In the genomic region with DNA sequence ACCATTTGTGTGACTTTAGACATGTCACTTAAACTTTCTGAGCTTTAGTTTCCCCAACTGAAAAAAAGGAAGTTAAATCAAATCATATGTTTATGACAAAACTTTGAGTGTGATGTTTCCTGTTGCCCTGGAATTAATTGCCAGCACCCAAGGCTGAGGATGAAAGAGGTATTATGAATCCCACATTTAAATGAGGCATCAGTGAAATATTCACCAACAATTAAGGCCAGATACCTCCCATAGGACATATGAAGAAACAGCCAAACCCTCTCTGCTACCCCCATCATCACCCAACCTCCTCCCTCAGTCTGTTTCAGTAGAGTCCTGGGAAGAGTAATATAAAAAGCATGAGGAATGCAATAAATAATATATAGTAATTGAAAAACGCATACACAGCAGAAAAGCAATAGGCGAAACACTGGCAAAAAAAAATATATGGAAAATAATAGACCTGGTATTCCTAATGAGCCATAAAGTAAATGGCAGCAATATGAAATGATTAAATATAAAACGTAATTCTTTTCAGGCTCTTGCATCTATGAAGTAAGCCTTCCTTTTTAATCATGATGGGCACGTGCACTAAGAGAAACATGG, we compare ENCODE assay signal across 15 cellular contexts.
"Had no signal": no experiment of that assay in that cellular context is flagged by ENCODE, and none has a peak within 500 bp of the region (broad histone marks: within the 10 kb centered on the region; RNA-seq: fewer than 3 reads in every experiment).

No MANE protein-coding gene starts in this region.

- H3K4me3 ChIP-seq: esophagus muscularis mucosa, hepatocyte, left ventricle myocardium inferior, lower lobe of right lung, right atrium auricular region had no signal

- H3K27me3 ChIP-seq: esophagus muscularis mucosa, hepatocyte, right atrium auricular region had no signal

- H3K27ac ChIP-seq: esophagus muscularis mucosa, hepatocyte, left ventricle myocardium inferior, lower lobe of right lung, right atrium auricular region had no signal

- H3K4me1 ChIP-seq: esophagus muscularis mucosa, left ventricle myocardium inferior, lower lobe of right lung, right atrium auricular region had no signal

- H3K36me3 ChIP-seq: esophagus muscularis mucosa, left ventricle myocardium inferior, lower lobe of right lung, right atrium auricular region had no signal

- H3K4me2 ChIP-seq: hepatocyte had no signal

- H2AFZ ChIP-seq: hepatocyte had no signal

- ATAC-seq: left cardiac atrium, lower lobe of right lung, natural killer cell had no signal

- H3K79me2 ChIP-seq: hepatocyte had no signal

- DNase-seq: effector memory CD4-positive, alpha-beta T cell; foreskin melanocyte; head of caudate nucleus; kidney; left cardiac atrium; left ventricle myocardium inferior; lower lobe of right lung; natural killer cell; posterior cingulate gyrus; small intestine; stimulated activated CD4-positive, alpha-beta T cell treated with anti-CD3 and anti-CD28 coated beads, Interleukin-12 subunit alpha, Interleukin-12 subunit beta, amount 100 ng/mL, for 4 hours; stimulated activated naive CD4-positive, alpha-beta T cell treated with Interleukin-2 at 50 U/mL for 16 hours had no signal

- H3K9me3 ChIP-seq: esophagus muscularis mucosa, left ventricle myocardium inferior, lower lobe of right lung, right atrium auricular region had no signal
